Comparison of ENCODE assay signal across 12 cellular contexts in genomic region chr4:123976285-123976684, GRCh38.
DNase-seq lines count a peak whose midpoint lies in the region; ATAC-seq, FAIRE-seq and TF ChIP-seq lines count a peak whose summit lies in the region.
"Had no signal": no experiment of that assay in that cellular context is flagged by ENCODE, and none has a peak within 500 bp of the region (broad histone marks: within the 10 kb centered on the region; RNA-seq: fewer than 3 reads in every experiment).

No MANE protein-coding gene starts in this region.

- no peaks in the 10 kb centered on the region for H3K4me1 ChIP-seq in kidney (ENCODE audit: control insufficient read depth in 1 of 2, insufficient read depth in 1 of 2, low read depth in 1 of 2, low read length in 2 of 2)
- H3K4me1 ChIP-seq: foreskin keratinocyte had no signal

- H3K4me3 ChIP-seq in kidney (ENCODE audit: low read length in 2 of 2) = no peak overlapping the region

- peak; percentile 71 for ATAC-seq in GM18867 (IDR thresholded peaks at IDR 0.05; ENCODE audit: unreplicated experiment)
- no peak for ATAC-seq in T-helper 17 cell
- ATAC-seq: foreskin keratinocyte had no signal

- H3K9me3 Mint-ChIP-seq in nephron progenitor cell = peaks cover 88% of the 10 kb centered on the region

- H3K36me3 Mint-ChIP-seq in nephron progenitor cell (ENCODE audit: low read depth) = peaks cover 53% of the 10 kb centered on the region
- no peaks in the 10 kb centered on the region for H3K36me3 Mint-ChIP-seq in T-helper 17 cell (ENCODE audit: low read depth)
- H3K36me3 Mint-ChIP-seq: CD8-positive, alpha-beta memory T cell had no signal

- peak; percentile 94 for DNase-seq in NCI-H1417 treated with DMSO at 0.1 percent for 48 hours (lab: John Stamatoyannopoulos, UW)
- peak; percentile 86 for DNase-seq in dermis blood vessel endothelial cell
- peak; percentile 4 for DNase-seq in nephron progenitor cell
- no peak for DNase-seq in T-helper 17 cell
- no peak for DNase-seq in kidney
- DNase-seq in DMS53 (lab: John Stamatoyannopoulos, UW) = no peak
- DNase-seq in NCI-H2196 treated with DMSO at 0.1 percent for 48 hours (lab: John Stamatoyannopoulos, UW; ENCODE audit: unreplicated experiment) = no peak
- DNase-seq: CD8-positive, alpha-beta memory T cell; OCI-M1 had no signal

- intact Hi-C loops in kidney (cut with DNase I) = no loop called here

- H3K9me3 ChIP-seq in T-helper 17 cell (ENCODE audit: control insufficient read depth, low read length, poor library complexity, severe bottlenecking) (no peaks in the 10 kb centered on the region), kidney (ENCODE audit: control insufficient read depth in 1 of 2, low read length in 2 of 2) (no peaks in the 10 kb centered on the region)
- H3K9me3 ChIP-seq: neutrophil had no signal

- TF ChIP-seq CTCF in nephron progenitor cell (IDR thresholded peaks at IDR 0.05) = no peak
- no peak for TF ChIP-seq CTCF in kidney (IDR thresholded peaks at IDR 0.05; ENCODE audit: borderline replicate concordance, extremely low read depth, insufficient read depth)

- H3K36me3 ChIP-seq in kidney (ENCODE audit: control insufficient read depth in 1 of 2, insufficient read depth in 2 of 2, low read length in 2 of 2) = no peaks in the 10 kb centered on the region
- H3K36me3 ChIP-seq: neutrophil had no signal

- no peak overlapping the region for H3K9ac ChIP-seq in kidney (ENCODE audit: low read length in 2 of 2)

- peak overlapping the region; percentile 97 for H3K27ac Mint-ChIP-seq in nephron progenitor cell
- H3K27ac Mint-ChIP-seq in T-helper 17 cell = no peak overlapping the region
- H3K27ac Mint-ChIP-seq: CD8-positive, alpha-beta memory T cell had no signal

- H3K4me1 Mint-ChIP-seq in nephron progenitor cell = peaks cover 23% of the 10 kb centered on the region
- H3K4me1 Mint-ChIP-seq in T-helper 17 cell = no peaks in the 10 kb centered on the region
- H3K4me1 Mint-ChIP-seq: CD8-positive, alpha-beta memory T cell had no signal

- no peak for FAIRE-seq in kidney (lab: Jason Lieb, UNC)

- H3K27ac ChIP-seq in kidney (ENCODE audit: low read depth in 2 of 2, low read length in 2 of 2) = no peak overlapping the region
- H3K27ac ChIP-seq: foreskin keratinocyte, neutrophil had no signal

- H3K27me3 Mint-ChIP-seq in nephron progenitor cell (ENCODE audit: low read depth, poor library complexity) = no peaks in the 10 kb centered on the region
- no peaks in the 10 kb centered on the region for H3K27me3 Mint-ChIP-seq in T-helper 17 cell
- H3K27me3 Mint-ChIP-seq: CD8-positive, alpha-beta memory T cell had no signal

- no peak overlapping the region for H3K4me3 Mint-ChIP-seq in nephron progenitor cell
- H3K4me3 Mint-ChIP-seq in T-helper 17 cell = no peak overlapping the region
- H3K4me3 Mint-ChIP-seq: CD8-positive, alpha-beta memory T cell had no signal

Comparison
In these comparisons a context has a peak if more than half of its experiments do, and no peak if none do; other contexts are left out.
1. DNase-seq: peak in NCI-H1417 treated with DMSO at 0.1 percent for 48 hours (single experiment), dermis blood vessel endothelial cell (single experiment) and nephron progenitor cell (single experiment); none in T-helper 17 cell (0 of 3), kidney (single experiment), DMS53 (single experiment) and NCI-H2196 treated with DMSO at 0.1 percent for 48 hours (single experiment).